ENCODE assay signal across 24 cellular contexts in the genomic region with DNA sequence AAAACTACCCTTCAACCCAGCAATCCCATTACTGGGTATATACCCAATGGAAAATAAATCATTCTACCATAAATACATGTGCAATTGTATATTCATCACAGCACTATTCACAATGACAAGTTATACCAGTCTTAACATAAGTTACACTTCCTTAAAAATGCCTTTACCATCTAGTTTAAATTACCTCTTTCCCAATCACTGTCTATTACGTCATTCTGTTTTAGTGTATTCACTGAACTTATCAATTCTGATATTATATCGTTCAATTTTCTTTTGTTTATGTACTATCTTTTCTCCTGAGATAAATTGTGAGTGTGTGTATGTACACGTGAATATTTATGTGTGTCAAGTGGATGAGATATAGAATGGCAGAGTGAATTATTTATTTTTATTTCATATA.
"Had no signal": no experiment of that assay in that cellular context is flagged by ENCODE, and none has a peak within 500 bp of the region (broad histone marks: within the 10 kb centered on the region; RNA-seq: fewer than 3 reads in every experiment).

No MANE protein-coding gene starts in this region.

- FAIRE-seq: astrocyte, K562 had no signal

- H3K27ac ChIP-seq: adrenal gland, body of pancreas, breast epithelium had no signal

- DNase-seq: activated CD4-positive, alpha-beta memory T cell treated with anti-CD3 and anti-CD28 coated beads for 36 hours; activated CD4-positive, alpha-beta T cell treated with anti-CD3 and anti-CD28 coated beads for 4 hours; activated CD4-positive, alpha-beta T cell treated with anti-CD3 and anti-CD28 coated beads, Interleukin-2, amount 50 U/mL, for 1 hour; activated CD4-positive, CD25-positive, alpha-beta regulatory T cell treated with anti-CD3 and anti-CD28 coated beads, Interleukin-2, amount 50 U/mL, for 72 hours; activated CD8-positive, alpha-beta memory T cell treated with anti-CD3 and anti-CD28 coated beads, Interleukin-2, amount 50 U/mL, for 4 hours; activated gamma-delta T cell treated with Interleukin-2 at 50 U/mL for 16 hours; activated naive CD4-positive, alpha-beta T cell treated with anti-CD3 and anti-CD28 coated beads for 36 hours; activated T-cell treated with anti-CD3 and anti-CD28 coated beads for 4 hours; activated T-cell treated with anti-CD3 and anti-CD28 coated beads, Interleukin-2, amount 50 U/mL, for 4 hours; adrenal gland; body of pancreas; cerebellar nuclear complex; IMR-90; NCI-H1105; NCI-H1417 treated with DMSO at 0.1 percent for 48 hours; NCI-H187 treated with DMSO at 0.1 percent for 48 hours; NCI-H2081 treated with DMSO at 0.1 percent for 48 hours; NCI-H345; NCI-H524 treated with DMSO at 0.1 percent for 48 hours; RPMI8226; SHP77 treated with DMSO at 0.1 percent for 48 hours had no signal
